Comparison of ENCODE assay signal across 9 cellular contexts in the genomic region with DNA sequence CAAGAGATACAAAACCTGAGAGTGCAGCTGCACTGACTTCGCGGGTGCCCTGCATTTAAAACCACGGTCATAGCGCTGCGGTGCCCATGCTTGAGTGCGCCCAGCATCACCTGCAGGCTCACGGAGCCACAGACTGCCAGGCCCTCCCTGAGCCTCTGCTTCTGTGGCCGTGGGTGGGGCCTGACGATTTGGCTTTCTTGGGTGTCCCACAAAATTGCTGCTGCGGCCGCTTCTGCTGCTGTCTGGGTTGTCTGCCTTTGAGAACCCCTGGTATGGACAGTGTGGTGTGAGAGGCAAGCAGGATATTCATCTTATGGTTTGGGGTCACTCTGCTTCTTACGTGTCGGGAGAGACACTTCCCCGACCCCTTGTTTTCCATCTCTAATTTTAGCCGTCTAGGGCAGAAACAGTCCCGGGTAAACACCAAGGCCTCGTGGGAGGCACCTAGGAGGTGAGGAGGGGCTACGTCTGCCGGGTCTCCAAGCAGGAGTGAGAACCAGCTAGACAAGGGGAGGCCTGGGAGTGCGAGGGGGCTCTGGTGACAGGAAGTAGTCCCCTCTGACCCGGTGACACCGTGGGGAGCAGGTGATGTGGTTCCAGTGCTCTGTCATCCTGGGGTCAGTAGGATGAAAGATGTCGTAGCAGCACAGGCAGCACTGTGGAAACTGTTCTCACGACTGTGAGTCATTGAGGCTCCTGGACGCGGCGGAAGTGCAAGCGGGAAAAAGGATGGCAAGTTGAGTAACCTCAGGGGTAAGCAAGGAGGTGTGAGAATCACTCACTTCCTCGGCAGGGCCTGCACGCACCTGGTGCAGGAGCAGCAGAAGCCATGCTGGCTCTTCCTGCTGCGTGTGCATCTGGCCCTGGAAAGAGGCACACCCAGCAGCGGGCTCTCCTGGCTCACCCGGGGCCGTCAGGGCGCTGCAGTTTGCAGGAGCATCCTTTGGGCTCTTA.
A peak's percentile ranks its signal among the peaks of the same experiment; 100 is the strongest.
DNase-seq lines count a peak whose midpoint lies in the region; ATAC-seq and TF ChIP-seq lines count a peak whose summit lies in the region.
"Had no signal": no experiment of that assay in that cellular context is flagged by ENCODE, and none has a peak within 500 bp of the region (broad histone marks: within the 10 kb centered on the region; RNA-seq: fewer than 3 reads in every experiment).

No MANE protein-coding gene starts in this region.

- DNase-seq in NCI-H146 treated with DMSO at 0.1 percent for 48 hours (lab: John Stamatoyannopoulos, UW; ENCODE audit: unreplicated experiment): peak; percentile 18
- peak; percentile 95 for DNase-seq in activated CD8-positive, alpha-beta memory T cell treated with anti-CD3 and anti-CD28 coated beads, Interleukin-2, amount 10 ng/mL, durations not matched to agents 7 days and 5 days
- DNase-seq in fibroblast of the aortic adventitia (ENCODE audit: low read depth): peak; percentile 18
- peak; percentile 21 for DNase-seq in stimulated activated CD8-positive, alpha-beta memory T cell treated with anti-CD3 and anti-CD28 coated beads, Interleukin-12 subunit alpha, Interleukin-12 subunit beta, amount 100 ng/mL, for 24 hours (ENCODE audit: extremely low read depth)
- DNase-seq in iPS-NIHi11 (ENCODE audit: low spot score): no peak
- DNase-seq in HuH-7.5 (ENCODE audit: low spot score): no peak
- DNase-seq in cardiac septum (ENCODE audit: low spot score): no peak
- DNase-seq: heart left ventricle had no signal

- H3K27ac Mint-ChIP-seq in activated CD8-positive, alpha-beta memory T cell treated with anti-CD3 and anti-CD28 coated beads, Interleukin-2, amount 10 ng/mL, durations not matched to agents 7 days and 5 days: peak overlapping the region; percentile 97

- H3K9me3 Mint-ChIP-seq in activated CD8-positive, alpha-beta memory T cell treated with anti-CD3 and anti-CD28 coated beads, Interleukin-2, amount 10 ng/mL, durations not matched to agents 7 days and 5 days (ENCODE audit: low read depth): no peaks in the 10 kb centered on the region

- peak overlapping the region; percentile 68 for H3K4me3 Mint-ChIP-seq in activated CD8-positive, alpha-beta memory T cell treated with anti-CD3 and anti-CD28 coated beads, Interleukin-2, amount 10 ng/mL, durations not matched to agents 7 days and 5 days

- no peaks in the 10 kb centered on the region for H3K27me3 Mint-ChIP-seq in activated CD8-positive, alpha-beta memory T cell treated with anti-CD3 and anti-CD28 coated beads, Interleukin-2, amount 10 ng/mL, durations not matched to agents 7 days and 5 days

- ATAC-seq in activated CD8-positive, alpha-beta memory T cell treated with anti-CD3 and anti-CD28 coated beads, Interleukin-2, amount 10 ng/mL, durations not matched to agents 7 days and 5 days: peak; percentile 89
- no peak for ATAC-seq in GM21381 (IDR thresholded peaks at IDR 0.05; ENCODE audit: unreplicated experiment)

- intact Hi-C loops in cardiac septum (cut with DNase I): no loop called here

- CTCF ChIA-PET in activated CD8-positive, alpha-beta memory T cell treated with anti-CD3 and anti-CD28 coated beads, Interleukin-2, amount 10 ng/mL, durations not matched to agents 7 days and 5 days (lab: Charles Lee): interaction anchor here (0.9 to 1.9 kb wide), 5 partner anchors 10 to 145 kb away, joined by 3 to 6 read pairs (median 4); no protein-coding TSS in a partner anchor

- TF ChIP-seq CTCF in fibroblast of the aortic adventitia (IDR thresholded peaks at IDR 0.05; ENCODE audit: insufficient read depth, low read length): no peak

- peaks cover 28% of the 10 kb centered on the region for H3K36me3 Mint-ChIP-seq in activated CD8-positive, alpha-beta memory T cell treated with anti-CD3 and anti-CD28 coated beads, Interleukin-2, amount 10 ng/mL, durations not matched to agents 7 days and 5 days

- H3K4me1 Mint-ChIP-seq in activated CD8-positive, alpha-beta memory T cell treated with anti-CD3 and anti-CD28 coated beads, Interleukin-2, amount 10 ng/mL, durations not matched to agents 7 days and 5 days: peaks cover 59% of the 10 kb centered on the region

- no peak overlapping the region for H3K4me3 ChIP-seq in fibroblast of the aortic adventitia (ENCODE audit: low read depth, low read length)
- H3K4me3 ChIP-seq: heart left ventricle had no signal

Comparison
In these comparisons a context has a peak if more than half of its experiments do, and no peak if none do; other contexts are left out.
1. DNase-seq: peak in NCI-H146 treated with DMSO at 0.1 percent for 48 hours (single experiment), activated CD8-positive, alpha-beta memory T cell treated with anti-CD3 and anti-CD28 coated beads, Interleukin-2, amount 10 ng/mL, durations not matched to agents 7 days and 5 days (single experiment), fibroblast of the aortic adventitia (single experiment) and stimulated activated CD8-positive, alpha-beta memory T cell treated with anti-CD3 and anti-CD28 coated beads, Interleukin-12 subunit alpha, Interleukin-12 subunit beta, amount 100 ng/mL, for 24 hours (single experiment); none in iPS-NIHi11 (single experiment), HuH-7.5 (single experiment) and cardiac septum (single experiment).